Comparison of ENCODE assay signal across 3 cellular contexts in genomic region chr2:177346192-177346591, GRCh38.
A peak's percentile ranks its signal among the peaks of the same experiment; 100 is the strongest.
TF ChIP-seq lines count a peak whose summit lies in the region.

No MANE protein-coding gene starts in this region.

TF ChIP-seq in HepG2, 621 proteins besides CTCF, POLR2A, EP300 and RAD21:
- peak; percentile 45; the same call in 1 of the 2 replicates for TF ChIP-seq ZNF362 (CRISPR knock-in tag; IDR thresholded peaks at IDR 0.05; ENCODE audit: borderline replicate concordance)
- TF ChIP-seq ETV6 (CRISPR knock-in tag; conservative IDR thresholded peaks at IDR 0.05) = no peak
- TF ChIP-seq SIX1 (CRISPR knock-in tag; IDR thresholded peaks at IDR 0.05; ENCODE audit: borderline replicate concordance) = 0 out of 2 replicates have a peak, but pooled peaks have one; percentile 16

TF ChIP-seq in HEK293T, 16 proteins besides CTCF, POLR2A, EP300 and RAD21:
- TF ChIP-seq ZNF384 (IDR thresholded peaks at IDR 0.05) (peak; percentile 55; the same call in 1 of the 2 replicates), PKNOX1 (IDR thresholded peaks at IDR 0.05) (peak; percentile 63), ARNT (IDR thresholded peaks at IDR 0.05) (no peak)

TF ChIP-seq in liver, 16 proteins besides CTCF, POLR2A, EP300 and RAD21:
- no peak for TF ChIP-seq NR2F2 (IDR thresholded peaks at IDR 0.05)
- peak; percentile 25 to 41 for TF ChIP-seq HNF4A (conservative IDR thresholded peaks at IDR 0.05)
- TF ChIP-seq EGR1 (IDR thresholded peaks at IDR 0.05; ENCODE audit: low read depth in 2 of 2) = no peak
- no peak for TF ChIP-seq YY1 (IDR thresholded peaks at IDR 0.05)
- TF ChIP-seq GABPA (IDR thresholded peaks at IDR 0.05 in 1 of 2, conservative IDR thresholded peaks at IDR 0.05 in 1 of 2) = no peak
- TF ChIP-seq RXRA (IDR thresholded peaks at IDR 0.05) = no peak
- no peak for TF ChIP-seq ATF3 (IDR thresholded peaks at IDR 0.05)
- no peak for TF ChIP-seq FOXA1 (IDR thresholded peaks at IDR 0.05)
